8 cellular contexts compared by ENCODE assay signal in genomic region chr3:12810013-12810780, GRCh38. TPM values are rescaled to one million over a fixed set of nuclear protein-coding genes. Genes with fewer than 3 reads are reported as not detected.
DNase-seq lines count a peak whose midpoint lies in the region; TF ChIP-seq lines count a peak whose summit lies in the region.

No MANE protein-coding gene starts in this region.

- peak overlapping the region; percentile 62 for H3K9ac ChIP-seq in neural cell (ENCODE audit: low read length)

- no peaks in the 10 kb centered on the region for H3K27me3 Mint-ChIP-seq in stimulated activated naive CD8-positive, alpha-beta T cell treated with anti-CD3 and anti-CD28 coated beads, Interleukin-15, Interleukin-2, amounts not matched to agents 100 ng/mL and 50 ng/mL, for 24 hours

- no peaks in the 10 kb centered on the region for H3K9me2 ChIP-seq in neural cell (ENCODE audit: insufficient read depth, low read length)

- TF ChIP-seq RAD21 in neural cell (conservative IDR thresholded peaks at IDR 0.05): peak; percentile 72

- no peaks in the 10 kb centered on the region for H3K9me3 Mint-ChIP-seq in stimulated activated naive CD8-positive, alpha-beta T cell treated with anti-CD3 and anti-CD28 coated beads, Interleukin-15, Interleukin-2, amounts not matched to agents 100 ng/mL and 50 ng/mL, for 24 hours

- H3K4me3 ChIP-seq in fibroblast of villous mesenchyme (ENCODE audit: low read depth, low read length) (peak overlapping the region; percentile 59), neural cell (ENCODE audit: low read length) (peak overlapping the region; percentile 74)

- H3K9me3 ChIP-seq in neural cell (ENCODE audit: low read length): no peaks in the 10 kb centered on the region

- H3K4me3 Mint-ChIP-seq in stimulated activated naive CD8-positive, alpha-beta T cell treated with anti-CD3 and anti-CD28 coated beads, Interleukin-15, Interleukin-2, amounts not matched to agents 100 ng/mL and 50 ng/mL, for 24 hours: peak overlapping the region; percentile 51

- peak; percentile 31 for TF ChIP-seq EP300 in neural cell (conservative IDR thresholded peaks at IDR 0.05; ENCODE audit: poor library complexity, severe bottlenecking)

- H3F3A ChIP-seq in neural cell (ENCODE audit: insufficient read depth, low read length, poor library complexity, severe bottlenecking): no peaks in the 10 kb centered on the region

- peak overlapping the region; percentile 3 for H3K27ac ChIP-seq in neural cell (ENCODE audit: low read length)

- peak; percentile 87 for DNase-seq in CMK (ENCODE audit: low read depth)
- DNase-seq in GM20000 (ENCODE audit: low spot score): peak; percentile 99
- peak; percentile 53 for DNase-seq in HS-5 (ENCODE audit: low read depth)
- DNase-seq in RKO (ENCODE audit: low spot score): peak; percentile 89
- DNase-seq in activated effector memory CD4-positive, alpha-beta T cell treated with Interleukin-2 at 50 U/mL for 16 hours: peak; percentile 84
- peak; percentile 87 for DNase-seq in fibroblast of villous mesenchyme (ENCODE audit: low read depth)

- no peaks in the 10 kb centered on the region for H3K36me3 Mint-ChIP-seq in stimulated activated naive CD8-positive, alpha-beta T cell treated with anti-CD3 and anti-CD28 coated beads, Interleukin-15, Interleukin-2, amounts not matched to agents 100 ng/mL and 50 ng/mL, for 24 hours (ENCODE audit: low read depth)

- no peak overlapping the region for H3K4me2 ChIP-seq in neural cell (ENCODE audit: low read length)

- H2AFZ ChIP-seq in neural cell (ENCODE audit: low read depth, low read length): no peak overlapping the region

- no peaks in the 10 kb centered on the region for H4K20me1 ChIP-seq in neural cell (ENCODE audit: insufficient read depth)

- H3K27me3 ChIP-seq in neural cell (ENCODE audit: insufficient read depth, low read depth, low read length): no peaks in the 10 kb centered on the region

- peak; percentile 51 for TF ChIP-seq CTCF in GM20000 (IDR thresholded peaks at IDR 0.05; ENCODE audit: extremely low read depth, missing control alignments)
- peak; percentile 77 for TF ChIP-seq CTCF in fibroblast of villous mesenchyme (IDR thresholded peaks at IDR 0.05; ENCODE audit: insufficient read depth, low read depth, low read length)
- peak; percentile 95 for TF ChIP-seq CTCF in neural cell (IDR thresholded peaks at IDR 0.05; ENCODE audit: poor library complexity, severe bottlenecking)

- H3K79me2 ChIP-seq in neural cell (replicated peaks; ENCODE audit: insufficient read depth, low read length): no peaks in the 10 kb centered on the region

- peaks cover 8% of the 10 kb centered on the region for H3K4me1 Mint-ChIP-seq in stimulated activated naive CD8-positive, alpha-beta T cell treated with anti-CD3 and anti-CD28 coated beads, Interleukin-15, Interleukin-2, amounts not matched to agents 100 ng/mL and 50 ng/mL, for 24 hours (ENCODE audit: low read depth)

- no peaks in the 10 kb centered on the region for H3K36me3 ChIP-seq in neural cell (ENCODE audit: insufficient read depth, low read length)

- peak overlapping the region; percentile 55 for H3K27ac Mint-ChIP-seq in stimulated activated naive CD8-positive, alpha-beta T cell treated with anti-CD3 and anti-CD28 coated beads, Interleukin-15, Interleukin-2, amounts not matched to agents 100 ng/mL and 50 ng/mL, for 24 hours

TF ChIP-seq in neural cell, 6 proteins besides CTCF, POLR2A, EP300 and RAD21:
- TF ChIP-seq SMC3 (conservative IDR thresholded peaks at IDR 0.05; ENCODE audit: poor library complexity) (peak; percentile 84), POLR2AphosphoS5 (IDR thresholded peaks at IDR 0.05) (peak; percentile 65), MXI1 (conservative IDR thresholded peaks at IDR 0.05; ENCODE audit: poor library complexity, severe bottlenecking) (peak; percentile 67), REST (IDR thresholded peaks at IDR 0.05; ENCODE audit: borderline replicate concordance) (no peak), TAF1 (IDR thresholded peaks at IDR 0.05; ENCODE audit: low read depth) (no peak)

RNA-seq across cellular contexts. Expression of gene CAND2, which starts 13.7 kb away (rescaled TPM):
- 4.7 and 6.1 TPM in 2 replicates for total RNA-seq in fibroblast of villous mesenchyme
- polyA plus RNA-seq in neural cell: 17.3 and 21.8 TPM in 2 replicates
- polyA minus RNA-seq in neural cell: 20.7 and 21.3 TPM in 2 replicates

RNA-seq across cellular contexts. Expression of gene RPL32, which starts 31.2 kb away (rescaled TPM):
- 409 and 739 TPM in 2 replicates for total RNA-seq in fibroblast of villous mesenchyme
- 1,160 and 1,223 TPM in 2 replicates for polyA plus RNA-seq in neural cell
- polyA minus RNA-seq in neural cell: 368 and 369 TPM in 2 replicates

RNA-seq across cellular contexts. Expression of gene TMEM40, which starts 51.1 kb away (rescaled TPM):
- under 0.01 TPM in 1 of 2 replicates, not detected in the other for total RNA-seq in fibroblast of villous mesenchyme
- not detected in 2 replicates for polyA plus RNA-seq in neural cell
- not detected in 2 replicates for polyA minus RNA-seq in neural cell

Comparison
In these comparisons a context has a peak if more than half of its experiments do, and no peak if none do; other contexts are left out.
1. Peak in every context shown above with its lines: DNase-seq, H3K4me3 ChIP-seq and H3K27ac ChIP-seq.